8 cellular contexts compared by ENCODE assay signal in the genomic region with DNA sequence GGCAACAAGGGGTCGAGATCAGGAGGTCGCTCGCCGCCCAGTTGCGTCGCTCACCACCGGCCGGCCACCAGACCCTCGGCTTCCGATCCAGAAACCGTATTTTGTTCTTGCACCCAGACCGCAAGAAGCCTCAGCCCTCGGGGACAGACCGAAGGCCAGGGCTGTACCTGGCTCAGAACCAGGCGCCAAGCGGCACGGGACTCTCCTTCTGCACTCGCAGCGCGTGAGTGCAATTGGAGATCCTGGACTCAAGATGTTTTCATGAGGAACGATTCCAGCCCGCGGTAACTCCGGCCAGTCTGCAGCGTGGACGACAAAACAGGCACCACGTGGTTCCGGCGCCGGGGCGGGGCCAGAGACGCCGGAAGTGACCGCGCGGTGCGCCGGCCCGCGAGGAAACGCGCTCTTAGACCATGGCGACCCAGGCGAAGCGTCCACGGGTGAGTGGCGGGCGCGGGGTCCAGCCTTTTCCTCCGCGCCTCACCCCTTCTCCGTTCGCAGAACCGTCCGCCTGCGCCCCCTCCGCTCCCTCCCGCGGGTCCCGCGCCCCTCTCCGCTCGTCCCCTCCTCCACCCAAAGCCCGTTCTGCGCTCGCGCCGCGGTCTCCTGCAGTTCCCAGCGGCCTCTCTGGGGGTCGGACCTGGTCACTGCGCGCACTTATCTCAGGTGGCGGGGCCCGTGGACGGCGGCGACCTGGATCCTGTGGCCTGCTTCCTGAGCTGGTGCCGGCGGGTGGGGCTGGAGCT. TPM values are rescaled to one million over a fixed set of nuclear protein-coding genes. Genes with fewer than 3 reads are reported as not detected.
A peak's percentile ranks its signal among the peaks of the same experiment; 100 is the strongest.
DNase-seq lines count a peak whose midpoint lies in the region; ATAC-seq and TF ChIP-seq lines count a peak whose summit lies in the region.

A gene with protein sequence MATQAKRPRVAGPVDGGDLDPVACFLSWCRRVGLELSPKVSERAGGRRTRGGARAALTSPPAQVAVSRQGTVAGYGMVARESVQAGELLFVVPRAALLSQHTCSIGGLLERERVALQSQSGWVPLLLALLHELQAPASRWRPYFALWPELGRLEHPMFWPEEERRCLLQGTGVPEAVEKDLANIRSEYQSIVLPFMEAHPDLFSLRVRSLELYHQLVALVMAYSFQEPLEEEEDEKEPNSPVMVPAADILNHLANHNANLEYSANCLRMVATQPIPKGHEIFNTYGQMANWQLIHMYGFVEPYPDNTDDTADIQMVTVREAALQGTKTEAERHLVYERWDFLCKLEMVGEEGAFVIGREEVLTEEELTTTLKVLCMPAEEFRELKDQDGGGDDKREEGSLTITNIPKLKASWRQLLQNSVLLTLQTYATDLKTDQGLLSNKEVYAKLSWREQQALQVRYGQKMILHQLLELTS (plus strand): TSS at position 393 of the 746 bp plus-strand sequence. CDS start 21 bp downstream, at position 414.

- no peaks in the 10 kb centered on the region for H3K9me3 Mint-ChIP-seq in CD14-positive monocyte

- peak; percentile 72 for DNase-seq in CD14-positive monocyte (ENCODE audit: low spot score)
- peak; percentile 64 for DNase-seq in NOMO-1 treated with DMSO at 0.1 percent for 48 hours (lab: John Stamatoyannopoulos, UW; ENCODE audit: unreplicated experiment)
- peak; percentile 69 for DNase-seq in activated T-cell treated with anti-CD3 and anti-CD28 coated beads for 24 hours (ENCODE audit: low read depth)
- DNase-seq in epithelial cell of esophagus (ENCODE audit: low read depth) = peak; percentile 90
- DNase-seq in stimulated activated CD8-positive, alpha-beta memory T cell treated with anti-CD3 and anti-CD28 coated beads, Interleukin-4, amount 100 ng/mL, for 1 hour (ENCODE audit: low read depth in 2 of 2, low spot score in 1 of 2) = peak; percentile 31 to 44

- peaks cover 11% of the 10 kb centered on the region for H3K4me1 Mint-ChIP-seq in CD14-positive monocyte

- peak within 1 kb of the TSS; percentile 57 to 92 (median 87) for H3K27ac Mint-ChIP-seq in CD14-positive monocyte

- no peaks in the 10 kb centered on the region for H3K9me3 ChIP-seq in mononuclear cell (ENCODE audit: low read depth, low read length)

- peaks cover 14% of the 10 kb centered on the region for H3K4me1 ChIP-seq in mononuclear cell (ENCODE audit: insufficient read depth, low read length)

- peak within 1 kb of the TSS; percentile 89 to 97 for H3K4me3 Mint-ChIP-seq in CD14-positive monocyte

- peak; percentile 60 for ATAC-seq in GM19328 (IDR thresholded peaks at IDR 0.05; ENCODE audit: unreplicated experiment)
- ATAC-seq in HG03469 (IDR thresholded peaks at IDR 0.05; ENCODE audit: unreplicated experiment) = peak; percentile 50

- peak within 1 kb of the TSS; percentile 91 for H3K4me3 ChIP-seq in epithelial cell of esophagus (ENCODE audit: low read length)
- H3K4me3 ChIP-seq in mononuclear cell (ENCODE audit: low read length) = peak within 1 kb of the TSS; percentile 66

- intact Hi-C loops in CD14-positive monocyte (cut with micrococcal nuclease) = loop anchor here (2.0 to 10.0 kb wide), 4 partner anchors 110 to 150 kb away; a partner anchor contains a TSS

- TF ChIP-seq CTCF in CD14-positive monocyte (IDR thresholded peaks at IDR 0.05) (no peak), epithelial cell of esophagus (IDR thresholded peaks at IDR 0.05; ENCODE audit: insufficient read depth, low read depth, low read length, missing control alignments) (peak; percentile 15)

- H3K36me3 Mint-ChIP-seq in CD14-positive monocyte = peaks cover 27 to 32% of the 10 kb centered on the region in 2 donors

- H3K27me3 ChIP-seq in mononuclear cell (ENCODE audit: insufficient read depth, low read length) = no peaks in the 10 kb centered on the region

- peaks cover 0 to 2% (median 0%) of the 10 kb centered on the region in 3 donors for H3K27me3 Mint-ChIP-seq in CD14-positive monocyte (ENCODE audit: low read depth in 3 of 3)

RNA-seq across cellular contexts. Expression of the gene that starts here (rescaled TPM):
- 1 to 10 TPM; 2.5 to 3.4 TPM for polyA plus RNA-seq in CD14-positive monocyte
- 11.8 TPM for total RNA-seq in mononuclear cell

Comparison
In these comparisons a context has a peak if more than half of its experiments do, and no peak if none do; other contexts are left out.
1. Peak in every context shown above with its lines: DNase-seq, ATAC-seq and H3K4me3 ChIP-seq.
2. DNase-seq: peak in every context shown above with its lines; median percentile 90 in epithelial cell of esophagus; 72 in CD14-positive monocyte; 69 in activated T-cell treated with anti-CD3 and anti-CD28 coated beads for 24 hours; 64 in NOMO-1 treated with DMSO at 0.1 percent for 48 hours; 38 in stimulated activated CD8-positive, alpha-beta memory T cell treated with anti-CD3 and anti-CD28 coated beads, Interleukin-4, amount 100 ng/mL, for 1 hour.